ENCODE assay signal across 1 cellular context in the genomic region with DNA sequence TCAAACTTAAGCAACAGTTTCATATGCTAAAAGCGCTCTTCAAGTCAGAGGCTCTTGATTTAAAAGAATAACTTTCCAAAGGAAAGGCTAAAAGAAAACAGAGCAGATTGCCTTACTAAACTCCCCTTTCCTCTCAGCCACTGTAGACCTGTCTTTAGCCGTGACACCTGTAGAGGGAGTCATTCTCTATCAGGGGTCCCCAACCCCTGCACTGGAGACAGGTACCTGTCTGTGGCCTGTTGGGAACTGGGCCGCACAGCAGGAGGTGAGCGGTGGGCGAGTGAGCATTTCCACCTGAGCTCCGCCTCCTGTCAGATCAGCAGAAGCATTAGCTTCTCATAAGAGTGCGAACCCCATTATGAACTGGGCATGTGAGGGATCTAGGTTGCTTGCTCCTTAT.
TF ChIP-seq lines count a peak whose summit lies in the region.

No MANE protein-coding gene starts in this region.

TF ChIP-seq in GM23338, 12 proteins besides CTCF, POLR2A, EP300 and RAD21 (continued from another document):
- TF ChIP-seq, protein P1, sequence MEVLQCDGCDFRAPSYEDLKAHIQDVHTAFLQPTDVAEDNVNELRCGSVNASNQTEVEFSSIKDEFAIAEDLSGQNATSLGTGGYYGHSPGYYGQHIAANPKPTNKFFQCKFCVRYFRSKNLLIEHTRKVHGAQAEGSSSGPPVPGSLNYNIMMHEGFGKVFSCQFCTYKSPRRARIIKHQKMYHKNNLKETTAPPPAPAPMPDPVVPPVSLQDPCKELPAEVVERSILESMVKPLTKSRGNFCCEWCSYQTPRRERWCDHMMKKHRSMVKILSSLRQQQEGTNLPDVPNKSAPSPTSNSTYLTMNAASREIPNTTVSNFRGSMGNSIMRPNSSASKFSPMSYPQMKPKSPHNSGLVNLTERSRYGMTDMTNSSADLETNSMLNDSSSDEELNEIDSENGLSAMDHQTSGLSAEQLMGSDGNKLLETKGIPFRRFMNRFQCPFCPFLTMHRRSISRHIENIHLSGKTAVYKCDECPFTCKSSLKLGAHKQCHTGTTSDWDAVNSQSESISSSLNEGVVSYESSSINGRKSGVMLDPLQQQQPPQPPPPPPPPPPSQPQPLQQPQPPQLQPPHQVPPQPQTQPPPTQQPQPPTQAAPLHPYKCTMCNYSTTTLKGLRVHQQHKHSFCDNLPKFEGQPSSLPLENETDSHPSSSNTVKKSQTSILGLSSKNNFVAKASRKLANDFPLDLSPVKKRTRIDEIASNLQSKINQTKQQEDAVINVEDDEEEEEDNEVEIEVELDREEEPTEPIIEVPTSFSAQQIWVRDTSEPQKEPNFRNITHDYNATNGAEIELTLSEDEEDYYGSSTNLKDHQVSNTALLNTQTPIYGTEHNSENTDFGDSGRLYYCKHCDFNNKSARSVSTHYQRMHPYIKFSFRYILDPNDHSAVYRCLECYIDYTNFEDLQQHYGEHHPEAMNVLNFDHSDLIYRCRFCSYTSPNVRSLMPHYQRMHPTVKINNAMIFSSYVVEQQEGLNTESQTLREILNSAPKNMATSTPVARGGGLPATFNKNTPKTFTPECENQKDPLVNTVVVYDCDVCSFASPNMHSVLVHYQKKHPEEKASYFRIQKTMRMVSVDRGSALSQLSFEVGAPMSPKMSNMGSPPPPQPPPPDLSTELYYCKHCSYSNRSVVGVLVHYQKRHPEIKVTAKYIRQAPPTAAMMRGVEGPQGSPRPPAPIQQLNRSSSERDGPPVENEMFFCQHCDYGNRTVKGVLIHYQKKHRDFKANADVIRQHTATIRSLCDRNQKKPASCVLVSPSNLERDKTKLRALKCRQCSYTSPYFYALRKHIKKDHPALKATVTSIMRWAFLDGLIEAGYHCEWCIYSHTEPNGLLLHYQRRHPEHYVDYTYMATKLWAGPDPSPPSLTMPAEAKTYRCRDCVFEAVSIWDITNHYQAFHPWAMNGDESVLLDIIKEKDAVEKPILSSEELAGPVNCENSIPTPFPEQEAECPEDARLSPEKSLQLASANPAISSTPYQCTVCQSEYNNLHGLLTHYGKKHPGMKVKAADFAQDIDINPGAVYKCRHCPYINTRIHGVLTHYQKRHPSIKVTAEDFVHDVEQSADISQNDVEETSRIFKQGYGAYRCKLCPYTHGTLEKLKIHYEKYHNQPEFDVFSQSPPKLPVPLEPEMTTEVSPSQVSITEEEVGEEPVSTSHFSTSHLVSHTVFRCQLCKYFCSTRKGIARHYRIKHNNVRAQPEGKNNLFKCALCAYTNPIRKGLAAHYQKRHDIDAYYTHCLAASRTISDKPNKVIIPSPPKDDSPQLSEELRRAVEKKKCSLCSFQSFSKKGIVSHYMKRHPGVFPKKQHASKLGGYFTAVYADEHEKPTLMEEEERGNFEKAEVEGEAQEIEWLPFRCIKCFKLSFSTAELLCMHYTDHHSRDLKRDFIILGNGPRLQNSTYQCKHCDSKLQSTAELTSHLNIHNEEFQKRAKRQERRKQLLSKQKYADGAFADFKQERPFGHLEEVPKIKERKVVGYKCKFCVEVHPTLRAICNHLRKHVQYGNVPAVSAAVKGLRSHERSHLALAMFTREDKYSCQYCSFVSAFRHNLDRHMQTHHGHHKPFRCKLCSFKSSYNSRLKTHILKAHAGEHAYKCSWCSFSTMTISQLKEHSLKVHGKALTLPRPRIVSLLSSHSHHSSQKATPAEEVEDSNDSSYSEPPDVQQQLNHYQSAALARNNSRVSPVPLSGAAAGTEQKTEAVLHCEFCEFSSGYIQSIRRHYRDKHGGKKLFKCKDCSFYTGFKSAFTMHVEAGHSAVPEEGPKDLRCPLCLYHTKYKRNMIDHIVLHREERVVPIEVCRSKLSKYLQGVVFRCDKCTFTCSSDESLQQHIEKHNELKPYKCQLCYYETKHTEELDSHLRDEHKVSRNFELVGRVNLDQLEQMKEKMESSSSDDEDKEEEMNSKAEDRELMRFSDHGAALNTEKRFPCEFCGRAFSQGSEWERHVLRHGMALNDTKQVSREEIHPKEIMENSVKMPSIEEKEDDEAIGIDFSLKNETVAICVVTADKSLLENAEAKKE (CRISPR knock-in tag; IDR thresholded peaks at IDR 0.05), result no peak
- TF ChIP-seq POLR2AphosphoS5 (IDR thresholded peaks at IDR 0.05; ENCODE audit: low read depth) (no peak), NANOG (IDR thresholded peaks at IDR 0.05; ENCODE audit: borderline replicate concordance) (no peak)
